ENCODE assay signal across 1 cellular context in the genomic region with DNA sequence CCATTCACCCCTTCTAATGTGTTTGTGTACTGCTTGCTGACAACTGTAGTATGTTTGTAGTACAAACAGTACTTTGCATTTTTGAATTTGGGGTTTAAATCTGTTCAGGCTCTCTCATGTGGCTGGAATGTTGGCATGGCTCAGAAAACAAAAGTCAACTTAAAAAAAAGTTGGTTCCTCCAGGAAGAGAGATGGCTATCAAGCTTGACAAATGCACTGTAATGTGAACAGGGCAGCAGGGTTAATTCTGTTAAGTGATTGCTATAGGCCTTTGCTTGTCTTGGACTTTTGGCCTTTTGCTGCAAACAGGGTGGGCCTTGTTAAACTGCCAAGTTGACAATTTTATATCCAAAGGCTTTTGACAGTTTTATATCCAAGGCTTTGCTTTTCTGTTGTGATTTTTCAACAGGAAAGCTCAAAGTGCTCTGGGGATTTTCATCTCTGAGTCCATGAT.
TF ChIP-seq lines count a peak whose summit lies in the region.

No MANE protein-coding gene starts in this region.

TF ChIP-seq in SK-N-SH, 30 proteins besides CTCF, POLR2A, EP300 and RAD21 (continued from another document):
- TF ChIP-seq YY1 (IDR thresholded peaks at IDR 0.05; ENCODE audit: low read depth): 0 out of 2 replicates have a peak, but pooled peaks have one; percentile 28
- peak; percentile 15; the same call in 1 of the 2 replicates for TF ChIP-seq GABPA (IDR thresholded peaks at IDR 0.05; ENCODE audit: low read depth)
- peak; percentile 65; the same call in 1 of the 2 replicates for TF ChIP-seq SIN3A (IDR thresholded peaks at IDR 0.05; ENCODE audit: borderline replicate concordance, low read depth, low read length)
- TF ChIP-seq, protein P1, sequence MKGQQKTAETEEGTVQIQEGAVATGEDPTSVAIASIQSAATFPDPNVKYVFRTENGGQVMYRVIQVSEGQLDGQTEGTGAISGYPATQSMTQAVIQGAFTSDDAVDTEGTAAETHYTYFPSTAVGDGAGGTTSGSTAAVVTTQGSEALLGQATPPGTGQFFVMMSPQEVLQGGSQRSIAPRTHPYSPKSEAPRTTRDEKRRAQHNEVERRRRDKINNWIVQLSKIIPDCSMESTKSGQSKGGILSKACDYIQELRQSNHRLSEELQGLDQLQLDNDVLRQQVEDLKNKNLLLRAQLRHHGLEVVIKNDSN (IDR thresholded peaks at IDR 0.05; ENCODE audit: borderline replicate concordance, low read depth): 0 out of 2 replicates have a peak, but pooled peaks have one; percentile 21
- no peak for TF ChIP-seq EZH2phosphoT487 (IDR thresholded peaks at IDR 0.05; ENCODE audit: borderline replicate concordance, low read depth)
- peak; percentile 83 for TF ChIP-seq ZBTB33 (IDR thresholded peaks at IDR 0.05; ENCODE audit: borderline replicate concordance, low read depth)
- peak; percentile 69; the same call in 1 of the 2 replicates for TF ChIP-seq FOSL2 (IDR thresholded peaks at IDR 0.05; ENCODE audit: borderline replicate concordance, low read depth)
- TF ChIP-seq PBX3 (IDR thresholded peaks at IDR 0.05): peak; percentile 96
- peak; percentile 99 for TF ChIP-seq FOXM1 (IDR thresholded peaks at IDR 0.05; ENCODE audit: low read depth)
TF ChIP-seq in SK-N-SH: peak in this region for 21.
